Comparison of ENCODE assay signal across 1 cellular context in genomic region chr4:139692300-139693012, GRCh38.
TF ChIP-seq lines count a peak whose summit lies in the region.

No MANE protein-coding gene starts in this region.

TF ChIP-seq in K562, 482 proteins besides CTCF, POLR2A, EP300 and RAD21:
- TF ChIP-seq ZBTB49 (CRISPR knock-in tag; IDR thresholded peaks at IDR 0.05; ENCODE audit: borderline replicate concordance) (no peak), ZBED1 (IDR thresholded peaks at IDR 0.05) (no peak), ZNF778 (CRISPR knock-in tag; IDR thresholded peaks at IDR 0.05) (no peak), ZFP36 (IDR thresholded peaks at IDR 0.05; ENCODE audit: low read depth, low read length, partially characterized antibody) (no peak), HDAC3 (IDR thresholded peaks at IDR 0.05; ENCODE audit: borderline replicate concordance, partially characterized antibody) (no peak), XRCC3 (IDR thresholded peaks at IDR 0.05) (no peak), PKNOX1 (IDR thresholded peaks at IDR 0.05) (peak; percentile 25; the same call in 1 of the 2 replicates), BRF2 (IDR thresholded peaks at IDR 0.05; ENCODE audit: borderline replicate concordance, insufficient read depth, insufficient read length) (no peak), POLR3G (IDR thresholded peaks at IDR 0.05; ENCODE audit: extremely low read depth, insufficient read length, insufficient replicate concordance) (no peak), ZBTB26 (CRISPR knock-in tag; IDR thresholded peaks at IDR 0.05) (no peak), TCF3 (CRISPR knock-in tag; IDR thresholded peaks at IDR 0.05) (peak; percentile 39; the same call in 1 of the 2 replicates), CEBPB (tag; IDR thresholded peaks at IDR 0.05) (peak; percentile 32; the same call in 1 of the 2 replicates), ZNF584 (CRISPR knock-in tag; IDR thresholded peaks at IDR 0.05; ENCODE audit: low read depth) (no peak), ZNF263 (CRISPR knock-in tag; IDR thresholded peaks at IDR 0.05; ENCODE audit: borderline replicate concordance) (no peak), PRPF4 (IDR thresholded peaks at IDR 0.05; ENCODE audit: insufficient read depth, low read depth, low read length, poor library complexity, severe bottlenecking) (no peak), MLX (CRISPR knock-in tag; conservative IDR thresholded peaks at IDR 0.05) (no peak), MXD1 (CRISPR knock-in tag; IDR thresholded peaks at IDR 0.05; ENCODE audit: borderline replicate concordance, poor library complexity, severe bottlenecking) (no peak)
